22 cellular contexts compared by ENCODE assay signal in the genomic region with DNA sequence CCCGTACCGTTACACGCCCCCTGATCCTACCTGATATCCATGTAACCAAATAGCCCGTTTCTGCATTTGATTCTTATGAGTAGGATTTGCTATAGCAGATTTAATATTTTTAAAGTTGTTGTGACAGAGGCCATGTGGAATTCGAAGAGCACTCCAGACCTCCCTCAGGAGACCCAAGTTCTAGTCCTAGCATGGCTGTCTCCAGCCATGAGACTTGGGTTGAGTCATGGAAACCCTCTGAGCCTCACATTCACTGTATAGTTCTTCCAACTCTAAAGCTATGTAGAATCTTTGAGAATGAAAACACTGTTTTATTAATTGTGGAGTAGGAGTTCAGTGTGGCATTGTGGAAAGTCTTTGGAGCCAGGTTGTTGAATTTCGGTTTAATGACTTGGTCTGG. TPM values are rescaled to one million over a fixed set of nuclear protein-coding genes. Genes with fewer than 3 reads are reported as not detected.
A peak's percentile ranks its signal among the peaks of the same experiment; 100 is the strongest.
DNase-seq lines count a peak whose midpoint lies in the region; ATAC-seq lines count a peak whose summit lies in the region.
"Had no signal": no experiment of that assay in that cellular context is flagged by ENCODE, and none has a peak within 500 bp of the region (broad histone marks: within the 10 kb centered on the region; RNA-seq: fewer than 3 reads in every experiment).

No MANE protein-coding gene starts in this region.

- H3K9me3 Mint-ChIP-seq in activated CD4-positive, alpha-beta T cell treated with anti-CD3 and anti-CD28 coated beads, Interleukin-2, amount 10 ng/mL, durations not matched to agents 24 days and 14 days, result peaks cover 11% of the 10 kb centered on the region
- no peaks in the 10 kb centered on the region for H3K9me3 Mint-ChIP-seq in activated CD4-positive, alpha-beta memory T cell treated with anti-CD3 and anti-CD28 coated beads, Interleukin-2, amount 10 ng/mL, durations not matched to agents 7 days and 5 days
- no peaks in the 10 kb centered on the region for H3K9me3 Mint-ChIP-seq in stimulated activated effector memory CD8-positive, alpha-beta T cell treated with anti-CD3 and anti-CD28 coated beads, Interleukin-12 subunit alpha, Interleukin-12 subunit beta, amount 100 ng/mL, for 72 hours

- peaks cover 64% of the 10 kb centered on the region for H3K4me1 Mint-ChIP-seq in activated CD4-positive, alpha-beta T cell treated with anti-CD3 and anti-CD28 coated beads, Interleukin-2, amount 10 ng/mL, durations not matched to agents 24 days and 14 days
- peaks cover 73% of the 10 kb centered on the region for H3K4me1 Mint-ChIP-seq in activated CD4-positive, alpha-beta memory T cell treated with anti-CD3 and anti-CD28 coated beads, Interleukin-2, amount 10 ng/mL, durations not matched to agents 7 days and 5 days
- peaks cover 79% of the 10 kb centered on the region for H3K4me1 Mint-ChIP-seq in stimulated activated effector memory CD8-positive, alpha-beta T cell treated with anti-CD3 and anti-CD28 coated beads, Interleukin-12 subunit alpha, Interleukin-12 subunit beta, amount 100 ng/mL, for 72 hours

- peak overlapping the region; percentile 94 for H3K27ac Mint-ChIP-seq in activated CD4-positive, alpha-beta T cell treated with anti-CD3 and anti-CD28 coated beads, Interleukin-2, amount 10 ng/mL, durations not matched to agents 24 days and 14 days
- H3K27ac Mint-ChIP-seq in activated CD4-positive, alpha-beta memory T cell treated with anti-CD3 and anti-CD28 coated beads, Interleukin-2, amount 10 ng/mL, durations not matched to agents 7 days and 5 days, result peak overlapping the region; percentile 89
- peak overlapping the region; percentile 91 for H3K27ac Mint-ChIP-seq in stimulated activated effector memory CD8-positive, alpha-beta T cell treated with anti-CD3 and anti-CD28 coated beads, Interleukin-12 subunit alpha, Interleukin-12 subunit beta, amount 100 ng/mL, for 72 hours

- peak; percentile 38 for ATAC-seq in stimulated activated effector memory CD8-positive, alpha-beta T cell treated with anti-CD3 and anti-CD28 coated beads, Interleukin-12 subunit alpha, Interleukin-12 subunit beta, amount 100 ng/mL, for 72 hours
- no peak for ATAC-seq in HG03432 (IDR thresholded peaks at IDR 0.05; ENCODE audit: unreplicated experiment)
- no peak for ATAC-seq in HG02981 (IDR thresholded peaks at IDR 0.05; ENCODE audit: unreplicated experiment)
- ATAC-seq: A549 had no signal

- H3K27me3 ChIP-seq in esophagus (ENCODE audit: control insufficient read depth in 1 of 2, insufficient read depth in 2 of 2, low read length in 2 of 2), result no peaks in the 10 kb centered on the region
- H3K27me3 ChIP-seq: SJCRH30, testis had no signal

- H3K27ac ChIP-seq in esophagus (ENCODE audit: low read depth in 2 of 2, low read length in 1 of 2), result peak overlapping the region; percentile 1 to 35
- H3K27ac ChIP-seq: A549, SJCRH30, testis had no signal

- DNase-seq in activated CD4-positive, alpha-beta T cell treated with anti-CD3 and anti-CD28 coated beads, Interleukin-2, amount 10 ng/mL, durations not matched to agents 24 days and 14 days, result no peak
- no peak for DNase-seq in activated CD4-positive, alpha-beta T cell treated with anti-CD3 and anti-CD28 coated beads for 1 hour
- no peak for DNase-seq in activated CD4-positive, alpha-beta memory T cell treated with anti-CD3 and anti-CD28 coated beads, Interleukin-2, amount 10 ng/mL, durations not matched to agents 7 days and 5 days
- no peak for DNase-seq in stimulated activated effector memory CD8-positive, alpha-beta T cell treated with anti-CD3 and anti-CD28 coated beads, Interleukin-12 subunit alpha, Interleukin-12 subunit beta, amount 100 ng/mL, for 72 hours (ENCODE audit: low spot score in 2 of 2)
- no peak for DNase-seq in kidney glomerular epithelial cell (lab: John Stamatoyannopoulos, UW)
- DNase-seq: amygdala, COR-L47, head of caudate nucleus, mucosa of descending colon, NCI-H1436 treated with DMSO at 0.1 percent for 48 hours, NCI-H345, posterior cingulate gyrus, SJCRH30, testis had no signal

- CTCF ChIA-PET in activated CD4-positive, alpha-beta memory T cell treated with anti-CD3 and anti-CD28 coated beads, Interleukin-2, amount 10 ng/mL, durations not matched to agents 7 days and 5 days (lab: Charles Lee), result interaction anchor here (0.8 to 2.1 kb wide), 12 partner anchors 9 to 121 kb away, joined by 3 to 13 read pairs (median 4); no protein-coding TSS in a partner anchor

- H3K36me3 Mint-ChIP-seq in activated CD4-positive, alpha-beta T cell treated with anti-CD3 and anti-CD28 coated beads, Interleukin-2, amount 10 ng/mL, durations not matched to agents 24 days and 14 days (ENCODE audit: low read depth), result peaks cover 37% of the 10 kb centered on the region
- H3K36me3 Mint-ChIP-seq in activated CD4-positive, alpha-beta memory T cell treated with anti-CD3 and anti-CD28 coated beads, Interleukin-2, amount 10 ng/mL, durations not matched to agents 7 days and 5 days (ENCODE audit: low read depth), result peaks cover 39% of the 10 kb centered on the region
- peaks cover 61% of the 10 kb centered on the region for H3K36me3 Mint-ChIP-seq in stimulated activated effector memory CD8-positive, alpha-beta T cell treated with anti-CD3 and anti-CD28 coated beads, Interleukin-12 subunit alpha, Interleukin-12 subunit beta, amount 100 ng/mL, for 72 hours

- H3K27me3 Mint-ChIP-seq in activated CD4-positive, alpha-beta T cell treated with anti-CD3 and anti-CD28 coated beads, Interleukin-2, amount 10 ng/mL, durations not matched to agents 24 days and 14 days, result no peaks in the 10 kb centered on the region
- H3K27me3 Mint-ChIP-seq in activated CD4-positive, alpha-beta memory T cell treated with anti-CD3 and anti-CD28 coated beads, Interleukin-2, amount 10 ng/mL, durations not matched to agents 7 days and 5 days, result no peaks in the 10 kb centered on the region

- POLR2A ChIA-PET in activated CD4-positive, alpha-beta memory T cell treated with anti-CD3 and anti-CD28 coated beads, Interleukin-2, amount 10 ng/mL, durations not matched to agents 7 days and 5 days (lab: Charles Lee), result interaction anchor here (1.1 to 7.1 kb wide), 13 partner anchors 9 to 187 kb away, joined by 4 to 139 read pairs (median 8); a partner anchor contains a TSS

- peaks cover 4 to 5% of the 10 kb centered on the region in 2 donors for H3K4me1 ChIP-seq in esophagus (ENCODE audit: control insufficient read depth in 2 of 2, insufficient read depth in 2 of 2, low read length in 1 of 2)
- H3K4me1 ChIP-seq: testis had no signal

- peak overlapping the region; percentile 76 for H3K4me3 Mint-ChIP-seq in activated CD4-positive, alpha-beta T cell treated with anti-CD3 and anti-CD28 coated beads, Interleukin-2, amount 10 ng/mL, durations not matched to agents 24 days and 14 days
- peak overlapping the region; percentile 68 for H3K4me3 Mint-ChIP-seq in activated CD4-positive, alpha-beta memory T cell treated with anti-CD3 and anti-CD28 coated beads, Interleukin-2, amount 10 ng/mL, durations not matched to agents 7 days and 5 days
- H3K4me3 Mint-ChIP-seq in stimulated activated effector memory CD8-positive, alpha-beta T cell treated with anti-CD3 and anti-CD28 coated beads, Interleukin-12 subunit alpha, Interleukin-12 subunit beta, amount 100 ng/mL, for 72 hours, result peak overlapping the region; percentile 63

- no peaks in the 10 kb centered on the region for H3K9me3 ChIP-seq in esophagus (ENCODE audit: control insufficient read depth in 2 of 2, insufficient read depth in 1 of 2, low read depth in 1 of 2, low read length in 1 of 2)
- H3K9me3 ChIP-seq: A549, mucosa of descending colon, SJCRH30, testis had no signal

- intact Hi-C loops in activated CD4-positive, alpha-beta T cell treated with anti-CD3 and anti-CD28 coated beads, Interleukin-2, amount 10 ng/mL, durations not matched to agents 24 days and 14 days (cut with micrococcal nuclease), result loop anchor here (1.0 to 2.0 kb wide), 6 partner anchors 8 to 118 kb away; a partner anchor contains a TSS

- no peak overlapping the region for H3K4me3 ChIP-seq in esophagus (ENCODE audit: low read depth in 1 of 2, low read length in 2 of 2)
- H3K4me3 ChIP-seq: A549, mucosa of descending colon, SJCRH30, testis had no signal

- peaks cover 0 to 3% of the 10 kb centered on the region in 2 donors for H3K36me3 ChIP-seq in esophagus (ENCODE audit: control insufficient read depth in 2 of 2, insufficient read depth in 2 of 2, low read length in 1 of 2)
- H3K36me3 ChIP-seq: SJCRH30 had no signal

- WGBS in esophagus, 2 donors, result 77 to 80% methylated on average over 6 of the region's 6 CpGs

RNA-seq across cellular contexts. Expression of a gene that starts 8.0 kb away (rescaled TPM):
- total RNA-seq in activated CD4-positive, alpha-beta T cell treated with anti-CD3 and anti-CD28 coated beads, Interleukin-2, amount 10 ng/mL, durations not matched to agents 24 days and 14 days, result 36.8 and 37.1 TPM in 2 replicates
- 10 to 100 TPM; 43.7 to 46.2 TPM for total RNA-seq in activated CD4-positive, alpha-beta memory T cell treated with anti-CD3 and anti-CD28 coated beads, Interleukin-2, amount 10 ng/mL, durations not matched to agents 7 days and 5 days
- polyA plus RNA-seq in esophagus, result 1 to 10 TPM; 1.5 to 2.2 TPM
- total RNA-seq: SJCRH30 had no signal
- polyA plus RNA-seq: A549 had no signal

RNA-seq across cellular contexts. Expression of a gene that starts 57.0 kb away (rescaled TPM):
- total RNA-seq in activated CD4-positive, alpha-beta T cell treated with anti-CD3 and anti-CD28 coated beads, Interleukin-2, amount 10 ng/mL, durations not matched to agents 24 days and 14 days, result 5.9 and 6.3 TPM in 2 replicates
- 10 to 100 TPM; 10.3 to 10.4 TPM for total RNA-seq in activated CD4-positive, alpha-beta memory T cell treated with anti-CD3 and anti-CD28 coated beads, Interleukin-2, amount 10 ng/mL, durations not matched to agents 7 days and 5 days
- under 1 TPM; 0.12 to 0.24 TPM for polyA plus RNA-seq in esophagus
- total RNA-seq: chondrocyte, epithelial cell of proximal tubule, kidney epithelial cell, LHCN-M2, SJCRH30 had no signal
- polyA plus RNA-seq: A549 had no signal
